13 cellular contexts compared by ENCODE assay signal in the genomic region with DNA sequence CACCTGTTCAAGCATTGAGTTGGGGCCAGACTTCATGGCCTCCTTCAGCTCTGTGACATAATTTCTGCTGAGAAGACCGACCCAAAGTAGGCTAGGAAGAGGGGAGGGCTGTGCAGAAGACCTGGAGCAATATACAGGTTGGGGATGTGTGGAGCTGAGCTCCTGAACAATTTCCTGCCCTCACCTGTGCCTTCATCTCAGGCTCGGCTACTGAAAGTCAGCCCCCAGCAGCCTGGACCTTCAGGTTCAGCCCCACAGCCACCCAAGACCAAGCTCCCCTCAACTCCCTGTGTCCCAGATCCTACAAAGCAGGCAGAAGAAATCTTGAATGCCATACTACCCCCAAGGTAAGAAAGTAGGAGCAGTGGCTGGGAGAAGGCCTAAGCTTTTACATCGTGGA. TPM values are rescaled to one million over a fixed set of nuclear protein-coding genes. Genes with fewer than 3 reads are reported as not detected.
DNase-seq lines count a peak whose midpoint lies in the region; ATAC-seq and TF ChIP-seq lines count a peak whose summit lies in the region.
"Had no signal": no experiment of that assay in that cellular context is flagged by ENCODE, and none has a peak within 500 bp of the region (broad histone marks: within the 10 kb centered on the region; RNA-seq: fewer than 3 reads in every experiment).

No MANE protein-coding gene starts in this region.

- TF ChIP-seq CTCF in lower lobe of right lung (IDR thresholded peaks at IDR 0.05), result no peak
- TF ChIP-seq CTCF in stomach (IDR thresholded peaks at IDR 0.05), result no peak

- H3K27me3 Mint-ChIP-seq in activated T-helper 1 cell treated with anti-CD3 and anti-CD28 coated beads, Interleukin-12 subunit alpha, Interleukin-12 subunit beta, Interleukin-2, Interleukin-4 antibody, amounts not matched to agents 30 ng/mL and 10 ng/mL and 1 ng/mL, durations not matched to agents 14 hours and 24 hours and 36 hours (ENCODE audit: insufficient read depth), result no peaks in the 10 kb centered on the region

- no peak overlapping the region for H3K27ac Mint-ChIP-seq in activated T-helper 1 cell treated with anti-CD3 and anti-CD28 coated beads, Interleukin-12 subunit alpha, Interleukin-12 subunit beta, Interleukin-2, Interleukin-4 antibody, amounts not matched to agents 30 ng/mL and 10 ng/mL and 1 ng/mL, durations not matched to agents 14 hours and 24 hours and 36 hours

- peaks cover 6% of the 10 kb centered on the region; the same call in 1 of the 2 replicates for H3K4me1 ChIP-seq in HUES64 (ENCODE audit: insufficient read depth, low read length)
- peaks cover 36% of the 10 kb centered on the region for H3K4me1 ChIP-seq in lower lobe of right lung
- H3K4me1 ChIP-seq in stomach, result peaks cover 26 to 38% (median 34%) of the 10 kb centered on the region in 4 donors

- TF ChIP-seq POLR2A in stomach (IDR thresholded peaks at IDR 0.05), result no peak

- WGBS in HUES64, result 93% methylated on average over 3 of the region's 3 CpGs
- WGBS in stomach, 5 donors, result 61 to 79% (median 76%) methylated on average over 2 to 3 of the region's 3 CpGs

- intact Hi-C loops in lower lobe of right lung (cut with DNase I) (no loop called here), stomach (cut with DNase I; ENCODE audit: low total_unique reads) (no loop called here)
- intact Hi-C loops in activated T-helper 1 cell treated with anti-CD3 and anti-CD28 coated beads, Interleukin-12 subunit alpha, Interleukin-12 subunit beta, Interleukin-2, Interleukin-4 antibody, amounts not matched to agents 30 ng/mL and 10 ng/mL and 1 ng/mL, durations not matched to agents 14 hours and 24 hours and 36 hours (cut with micrococcal nuclease), result no loop called here

- H3K27me3 ChIP-seq in HUES64 (ENCODE audit: insufficient read depth, low read length), result no peaks in the 10 kb centered on the region
- H3K27me3 ChIP-seq in lower lobe of right lung (ENCODE audit: low read depth), result no peaks in the 10 kb centered on the region
- no peaks in the 10 kb centered on the region for H3K27me3 ChIP-seq in stomach

- H3K36me3 Mint-ChIP-seq in activated T-helper 1 cell treated with anti-CD3 and anti-CD28 coated beads, Interleukin-12 subunit alpha, Interleukin-12 subunit beta, Interleukin-2, Interleukin-4 antibody, amounts not matched to agents 30 ng/mL and 10 ng/mL and 1 ng/mL, durations not matched to agents 14 hours and 24 hours and 36 hours (ENCODE audit: low read depth), result peaks cover 18% of the 10 kb centered on the region

- TF ChIP-seq EP300 in stomach (IDR thresholded peaks at IDR 0.05), result no peak

- H3K36me3 ChIP-seq in HUES64 (ENCODE audit: insufficient read depth, low read length) (peaks cover 4% of the 10 kb centered on the region), lower lobe of right lung (peaks cover 9% of the 10 kb centered on the region), stomach (peaks cover 2 to 32% (median 15%) of the 10 kb centered on the region in 4 donors)

- no peak overlapping the region for H3K27ac ChIP-seq in HUES64 (ENCODE audit: low read depth, low read length)
- H3K27ac ChIP-seq in cingulate gyrus (ENCODE audit: low read depth, low read length), result peak overlapping the region; percentile 6
- peak overlapping the region; percentile 80 for H3K27ac ChIP-seq in lower lobe of right lung
- H3K27ac ChIP-seq in stomach, result peak overlapping the region in 4 of 5 donors; percentile 43 to 75 (median 64)
- H3K27ac ChIP-seq: KMS-11 had no signal

- H3K4me3 ChIP-seq in HUES64 (ENCODE audit: low read length) (peak overlapping the region; percentile 48), lower lobe of right lung (peak overlapping the region; percentile 49), stomach (peak overlapping the region; percentile 42 to 60 (median 50))

- no peak overlapping the region; the same call in 1 of the 2 replicates for H3K9ac ChIP-seq in HUES64 (ENCODE audit: low read depth, low read length)
- H3K9ac ChIP-seq: KMS-11 had no signal

- peaks cover 4% of the 10 kb centered on the region for H3K9me3 Mint-ChIP-seq in activated T-helper 1 cell treated with anti-CD3 and anti-CD28 coated beads, Interleukin-12 subunit alpha, Interleukin-12 subunit beta, Interleukin-2, Interleukin-4 antibody, amounts not matched to agents 30 ng/mL and 10 ng/mL and 1 ng/mL, durations not matched to agents 14 hours and 24 hours and 36 hours

- no peak overlapping the region for H3K4me3 Mint-ChIP-seq in activated T-helper 1 cell treated with anti-CD3 and anti-CD28 coated beads, Interleukin-12 subunit alpha, Interleukin-12 subunit beta, Interleukin-2, Interleukin-4 antibody, amounts not matched to agents 30 ng/mL and 10 ng/mL and 1 ng/mL, durations not matched to agents 14 hours and 24 hours and 36 hours

- ATAC-seq in lower lobe of right lung (peak in 1 of 2 donors; percentile 2), GM18858 (IDR thresholded peaks at IDR 0.05; ENCODE audit: unreplicated experiment) (no peak), HG03139 (IDR thresholded peaks at IDR 0.05; ENCODE audit: unreplicated experiment) (no peak)

- peaks cover 6% of the 10 kb centered on the region; the same call in 1 of the 2 replicates for H3K9me3 ChIP-seq in HUES64 (ENCODE audit: insufficient read depth, low read depth, low read length)
- H3K9me3 ChIP-seq in lower lobe of right lung, result no peaks in the 10 kb centered on the region
- H3K9me3 ChIP-seq in stomach, result no peaks in the 10 kb centered on the region

- H3K4me1 Mint-ChIP-seq in activated T-helper 1 cell treated with anti-CD3 and anti-CD28 coated beads, Interleukin-12 subunit alpha, Interleukin-12 subunit beta, Interleukin-2, Interleukin-4 antibody, amounts not matched to agents 30 ng/mL and 10 ng/mL and 1 ng/mL, durations not matched to agents 14 hours and 24 hours and 36 hours (ENCODE audit: low read depth), result peaks cover 39% of the 10 kb centered on the region

- DNase-seq in lower lobe of right lung (no peak), stomach (no peak), DMS53 (lab: John Stamatoyannopoulos, UW) (no peak)
- no peak for DNase-seq in activated T-helper 1 cell treated with anti-CD3 and anti-CD28 coated beads, Interleukin-12 subunit alpha, Interleukin-12 subunit beta, Interleukin-2, Interleukin-4 antibody, amounts not matched to agents 30 ng/mL and 10 ng/mL and 1 ng/mL, durations not matched to agents 14 hours and 24 hours and 36 hours (ENCODE audit: low spot score)
- DNase-seq: activated gamma-delta T cell treated with Interleukin-2 at 50 U/mL for 16 hours; DMS 273 treated with DMSO at 0.1 percent for 48 hours; effector memory CD4-positive, alpha-beta T cell; NCI-H2171 had no signal

RNA-seq across cellular contexts. Expression of a gene that starts 0.7 kb away (rescaled TPM):
- polyA plus RNA-seq in HUES64 (2013, experiment 1 of 2), result 3.6 TPM
- polyA plus RNA-seq in HUES64 (2013, experiment 2 of 2), result 8.6 TPM
- total RNA-seq in lower lobe of right lung (28.1 TPM), stomach (10 to 100 TPM in 2 of 5 donors, 1 to 10 TPM in 2, not detected in 1; 2.9 to 30.6 (median 15.2) TPM)
- 10 to 100 TPM; 12.7 to 18.8 (median 15.4) TPM for polyA plus RNA-seq in stomach
- not detected in 2 replicates for total RNA-seq in activated T-helper 1 cell treated with anti-CD3 and anti-CD28 coated beads, Interleukin-12 subunit alpha, Interleukin-12 subunit beta, Interleukin-2, Interleukin-4 antibody, amounts not matched to agents 30 ng/mL and 10 ng/mL and 1 ng/mL, durations not matched to agents 14 hours and 24 hours and 36 hours

RNA-seq across cellular contexts. Expression of a gene that starts 3.3 kb away (rescaled TPM):
- 7.8 TPM for polyA plus RNA-seq in HUES64 (2013, experiment 1 of 2)
- polyA plus RNA-seq in HUES64 (2013, experiment 2 of 2), result 7.9 TPM
- total RNA-seq in lower lobe of right lung (13.9 TPM), stomach (100 to 1,000 TPM in 1 of 5 donors, 10 to 100 TPM in 4; 11.6 to 132 (median 22.0) TPM)
- polyA plus RNA-seq in stomach, result 1 to 10 TPM; 3.6 to 5.3 (median 4.0) TPM
- 28.1 and 30.2 TPM in 2 replicates for total RNA-seq in activated T-helper 1 cell treated with anti-CD3 and anti-CD28 coated beads, Interleukin-12 subunit alpha, Interleukin-12 subunit beta, Interleukin-2, Interleukin-4 antibody, amounts not matched to agents 30 ng/mL and 10 ng/mL and 1 ng/mL, durations not matched to agents 14 hours and 24 hours and 36 hours

RNA-seq across cellular contexts. Expression of a gene that starts 38.3 kb away (rescaled TPM):
- polyA plus RNA-seq in HUES64 (2013, experiment 1 of 2), result 105 TPM
- polyA plus RNA-seq in HUES64 (2013, experiment 2 of 2), result 124 TPM
- total RNA-seq in lower lobe of right lung (37.5 TPM), stomach (100 to 1,000 TPM in 2 of 5 donors, 10 to 100 TPM in 2, not detected in 1; 70.7 to 152 (median 99.1) TPM)
- polyA plus RNA-seq in stomach, result 10 to 100 TPM; 42.6 to 82.7 (median 68.3) TPM
- total RNA-seq in activated T-helper 1 cell treated with anti-CD3 and anti-CD28 coated beads, Interleukin-12 subunit alpha, Interleukin-12 subunit beta, Interleukin-2, Interleukin-4 antibody, amounts not matched to agents 30 ng/mL and 10 ng/mL and 1 ng/mL, durations not matched to agents 14 hours and 24 hours and 36 hours, result 108 and 113 TPM in 2 replicates

RNA-seq across cellular contexts. Expression of a gene that starts 42.8 kb away (rescaled TPM):
- 42.9 TPM for polyA plus RNA-seq in HUES64 (2013, experiment 1 of 2)
- polyA plus RNA-seq in HUES64 (2013, experiment 2 of 2), result 45.3 TPM
- total RNA-seq in lower lobe of right lung (59.5 TPM), stomach (10 to 100 TPM; 25.8 to 76.3 (median 68.7) TPM)
- 10 to 100 TPM; 41.4 to 62.0 (median 45.5) TPM for polyA plus RNA-seq in stomach
- total RNA-seq in activated T-helper 1 cell treated with anti-CD3 and anti-CD28 coated beads, Interleukin-12 subunit alpha, Interleukin-12 subunit beta, Interleukin-2, Interleukin-4 antibody, amounts not matched to agents 30 ng/mL and 10 ng/mL and 1 ng/mL, durations not matched to agents 14 hours and 24 hours and 36 hours, result 102 and 103 TPM in 2 replicates
